In genomic region chr22:31289335-31289734, GRCh38 we compare ENCODE assay signal across 7 cellular contexts. TPM values are rescaled to one million over a fixed set of nuclear protein-coding genes. Genes with fewer than 3 reads are reported as not detected.
A peak's percentile ranks its signal among the peaks of the same experiment; 100 is the strongest.
DNase-seq lines count a peak whose midpoint lies in the region; TF ChIP-seq lines count a peak whose summit lies in the region.

No MANE protein-coding gene starts in this region.

- H3K4me3 ChIP-seq in colonic mucosa, result peak overlapping the region; percentile 75
- H3K4me3 ChIP-seq in rectal smooth muscle tissue (ENCODE audit: low read length), result peak overlapping the region; percentile 72

- no peaks in the 10 kb centered on the region for H3K9me3 ChIP-seq in colonic mucosa

- H3K9ac ChIP-seq in colonic mucosa (ENCODE audit: low read depth in 2 of 2, low read length in 2 of 2), result peak overlapping the region; percentile 37 to 99
- H3K9ac ChIP-seq in rectal smooth muscle tissue (ENCODE audit: low read length), result peak overlapping the region; percentile 25

- H3K4me1 ChIP-seq in colonic mucosa, result no peaks in the 10 kb centered on the region
- H3K4me1 ChIP-seq in rectal smooth muscle tissue (ENCODE audit: control insufficient read depth, insufficient read depth, low read length), result peaks cover 23% of the 10 kb centered on the region

- intact Hi-C loops in colonic mucosa (cut with DNase I), result no loop called here

- H3K27ac ChIP-seq in colonic mucosa (peak overlapping the region; percentile 98), rectal smooth muscle tissue (ENCODE audit: low read depth, low read length) (peak overlapping the region; percentile 83)

- TF ChIP-seq CTCF in colonic mucosa (IDR thresholded peaks at IDR 0.05), result no peak

- DNase-seq in DMS53 treated with DMSO at 0.1 percent for 48 hours (lab: John Stamatoyannopoulos, UW; ENCODE audit: unreplicated experiment) (peak; percentile 14), NCI-H345 (lab: John Stamatoyannopoulos, UW) (peak; percentile 21), colonic mucosa (peak; percentile 76), iPS-NIHi11 (ENCODE audit: low spot score) (no peak), DMS114 treated with DMSO at 0.1 percent for 48 hours (lab: John Stamatoyannopoulos, UW; ENCODE audit: unreplicated experiment) (no peak), retina (no peak)

- no peaks in the 10 kb centered on the region for H3K27me3 ChIP-seq in colonic mucosa
- no peaks in the 10 kb centered on the region for H3K27me3 ChIP-seq in rectal smooth muscle tissue (ENCODE audit: control insufficient read depth, insufficient read depth, low read length)

- H3K36me3 ChIP-seq in colonic mucosa (no peaks in the 10 kb centered on the region), rectal smooth muscle tissue (ENCODE audit: control insufficient read depth, insufficient read depth, low read length) (peaks cover 21% of the 10 kb centered on the region)

RNA-seq across cellular contexts. Expression of gene PIK3IP1, which starts 3.0 kb away (rescaled TPM):
- total RNA-seq in colonic mucosa, result 10 to 100 TPM in 1 of 2 donors, 1 to 10 TPM in 1; 8.4 to 15.1 TPM

RNA-seq across cellular contexts. Expression of gene PATZ1, which starts 56.8 kb away (rescaled TPM):
- 10 to 100 TPM; 13.8 to 17.9 TPM for total RNA-seq in colonic mucosa

Comparison
In these comparisons a context has a peak if more than half of its experiments do, and no peak if none do; other contexts are left out.
1. DNase-seq: peak in DMS53 treated with DMSO at 0.1 percent for 48 hours (single experiment), NCI-H345 (single experiment) and colonic mucosa (single experiment); none in iPS-NIHi11 (single experiment), DMS114 treated with DMSO at 0.1 percent for 48 hours (single experiment) and retina (single experiment).